21 cellular contexts compared by ENCODE assay signal in genomic region chr2:9535177-9535576, GRCh38.
DNase-seq lines count a peak whose midpoint lies in the region; ATAC-seq and TF ChIP-seq lines count a peak whose summit lies in the region.
"Had no signal": no experiment of that assay in that cellular context is flagged by ENCODE, and none has a peak within 500 bp of the region (broad histone marks: within the 10 kb centered on the region; RNA-seq: fewer than 3 reads in every experiment).

No MANE protein-coding gene starts in this region.

- H3K4me2 ChIP-seq in OCI-LY3 (ENCODE audit: low read length): peak overlapping the region; percentile 16; the same call in 1 of the 2 replicates

- ATAC-seq in GM19468 (IDR thresholded peaks at IDR 0.05; ENCODE audit: extremely low read depth, unreplicated experiment): peak; percentile 27
- no peak for ATAC-seq in HG03378 (IDR thresholded peaks at IDR 0.05; ENCODE audit: unreplicated experiment)
- ATAC-seq: activated naive CD8-positive, alpha-beta T cell treated with anti-CD3 and anti-CD28 coated beads, Interleukin-2, amount 50 U/mL, for 24 hours; psoas muscle had no signal

- H2AFZ ChIP-seq in OCI-LY3 (ENCODE audit: low read depth, low read length): no peak overlapping the region

- H3K9me3 Mint-ChIP-seq in nephron: no peaks in the 10 kb centered on the region
- H3K9me3 Mint-ChIP-seq: activated CD4-positive, alpha-beta T cell treated with anti-CD3 and anti-CD28 coated beads, Interleukin-2, amount 10 ng/mL, durations not matched to agents 7 days and 5 days; activated naive CD8-positive, alpha-beta T cell treated with anti-CD3 and anti-CD28 coated beads, Interleukin-2, amount 50 U/mL, for 24 hours; central memory CD8-positive, alpha-beta T cell had no signal

- H3K79me2 ChIP-seq in OCI-LY3 (ENCODE audit: low read length): no peaks in the 10 kb centered on the region

- no peak overlapping the region for H3K4me3 Mint-ChIP-seq in nephron
- H3K4me3 Mint-ChIP-seq: activated CD4-positive, alpha-beta T cell treated with anti-CD3 and anti-CD28 coated beads, Interleukin-2, amount 10 ng/mL, durations not matched to agents 7 days and 5 days; activated naive CD8-positive, alpha-beta T cell treated with anti-CD3 and anti-CD28 coated beads, Interleukin-2, amount 50 U/mL, for 24 hours; central memory CD8-positive, alpha-beta T cell had no signal

- H3K27me3 Mint-ChIP-seq in nephron (ENCODE audit: low read depth): no peaks in the 10 kb centered on the region
- H3K27me3 Mint-ChIP-seq: activated CD4-positive, alpha-beta T cell treated with anti-CD3 and anti-CD28 coated beads, Interleukin-2, amount 10 ng/mL, durations not matched to agents 7 days and 5 days; activated naive CD8-positive, alpha-beta T cell treated with anti-CD3 and anti-CD28 coated beads, Interleukin-2, amount 50 U/mL, for 24 hours; central memory CD8-positive, alpha-beta T cell had no signal

- H3K27me3 ChIP-seq in OCI-LY3 (ENCODE audit: low read depth, low read length): no peaks in the 10 kb centered on the region
- H3K27me3 ChIP-seq: transverse colon had no signal

- peak overlapping the region in 2 of 3 experiments; percentile 18 to 26 for H3K27ac Mint-ChIP-seq in nephron
- H3K27ac Mint-ChIP-seq: activated CD4-positive, alpha-beta T cell treated with anti-CD3 and anti-CD28 coated beads, Interleukin-2, amount 10 ng/mL, durations not matched to agents 7 days and 5 days had no signal

- no peaks in the 10 kb centered on the region for H3K9me3 ChIP-seq in OCI-LY3 (ENCODE audit: insufficient read depth, low read length)
- H3K9me3 ChIP-seq: HAP-1, psoas muscle, transverse colon had no signal

- H3K4me3 ChIP-seq in GM12865 (ENCODE audit: low read depth, low read length): no peak overlapping the region
- no peak overlapping the region for H3K4me3 ChIP-seq in OCI-LY3 (ENCODE audit: low read length)
- H3K4me3 ChIP-seq: HAP-1, lung, psoas muscle, transverse colon had no signal

- peaks cover 27% of the 10 kb centered on the region for H3K4me1 Mint-ChIP-seq in nephron
- H3K4me1 Mint-ChIP-seq: central memory CD8-positive, alpha-beta T cell had no signal

- peaks cover 32% of the 10 kb centered on the region for H3K4me1 ChIP-seq in OCI-LY3 (ENCODE audit: low read length)
- H3K4me1 ChIP-seq: psoas muscle had no signal

- TF ChIP-seq CTCF in GM12865 (IDR thresholded peaks at IDR 0.05; ENCODE audit: insufficient read depth, low read depth, low read length, missing control alignments) (no peak), OCI-LY3 (IDR thresholded peaks at IDR 0.05; ENCODE audit: low read depth, low read length) (no peak), nephron (IDR thresholded peaks at IDR 0.05; ENCODE audit: unreplicated experiment in 3 of 3) (no peak)

- peaks cover 36% of the 10 kb centered on the region for H3K36me3 Mint-ChIP-seq in nephron (ENCODE audit: low read depth)

- peak; percentile 19 for DNase-seq in GM12865 (ENCODE audit: low read depth)
- no peak for DNase-seq in NCI-H526 (lab: John Stamatoyannopoulos, UW)
- no peak for DNase-seq in ecto neural progenitor cell (ENCODE audit: low spot score)
- DNase-seq: activated CD4-positive, alpha-beta T cell treated with anti-CD3 and anti-CD28 coated beads, Interleukin-2, amount 10 ng/mL, durations not matched to agents 7 days and 5 days; activated CD8-positive, alpha-beta memory T cell treated with anti-CD3 and anti-CD28 coated beads, Interleukin-2, amount 50 U/mL, for 4 hours; activated effector memory CD4-positive, alpha-beta T cell treated with anti-CD3 and anti-CD28 coated beads, Interleukin-2, amount 50 U/mL, for 16 hours; activated naive CD8-positive, alpha-beta T cell treated with anti-CD3 and anti-CD28 coated beads, Interleukin-2, amount 50 U/mL, for 24 hours; dermis blood vessel endothelial cell; NCI-H1417; NCI-H446 treated with DMSO at 0.1 percent for 48 hours; psoas muscle; transverse colon; WERI-Rb-1 had no signal

- no peaks in the 10 kb centered on the region for H4K20me1 ChIP-seq in OCI-LY3 (ENCODE audit: insufficient read depth, low read length)

- no peak overlapping the region for H3K27ac ChIP-seq in OCI-LY3 (ENCODE audit: low read length)
- H3K27ac ChIP-seq: HL-60, psoas muscle, transverse colon, WERI-Rb-1 had no signal

- H3K9ac ChIP-seq in OCI-LY3 (ENCODE audit: low read length): no peak overlapping the region

- peaks cover 14% of the 10 kb centered on the region for H3K36me3 ChIP-seq in OCI-LY3 (replicated peaks; ENCODE audit: low read depth, low read length)
- H3K36me3 ChIP-seq: HAP-1 had no signal
